In genomic region chr10:103493362-103493871, GRCh38 we compare ENCODE assay signal across 8 cellular contexts. TPM values are rescaled to one million over a fixed set of nuclear protein-coding genes. Genes with fewer than 3 reads are reported as not detected.
DNase-seq lines count a peak whose midpoint lies in the region; FAIRE-seq and TF ChIP-seq lines count a peak whose summit lies in the region.

Gene NEURL1 (plus strand): TSS chr10:103493705. CDS start chr10:103494388, 683 bp downstream.

- intact Hi-C loops in Caco-2 (cut with micrococcal nuclease; ENCODE audit: unreplicated experiment), result loop anchor here (5.0 kb wide), 1 partner anchor 84 kb away; no protein-coding TSS in a partner anchor

- CTCF ChIA-PET in Caco-2 (lab: Charles Lee), result interaction anchor here (0.7 to 1.5 kb wide), 4 partner anchors 9 to 100 kb away, joined by 3 to 6 read pairs (median 3); no protein-coding TSS in a partner anchor

- no TSS peak for BruUV-seq in Caco-2 (replicated peaks; lab: Mats Ljungman, UMichigan)

- no peak within 1 kb of the TSS for H3K27ac Mint-ChIP-seq in Caco-2 (ENCODE audit: unreplicated experiment)

- no peaks in the 10 kb centered on the region for H3K36me3 Mint-ChIP-seq in Caco-2 (ENCODE audit: insufficient read depth, unreplicated experiment)

- peaks cover 14% of the 10 kb centered on the region for H3K4me1 Mint-ChIP-seq in Caco-2 (ENCODE audit: low read depth, unreplicated experiment)

- TF ChIP-seq CTCF in Caco-2 (IDR thresholded peaks at IDR 0.05; ENCODE audit: insufficient read depth in 1 of 2, low read depth in 1 of 2, low read length in 1 of 2, severe bottlenecking in 1 of 2, unreplicated experiment in 1 of 2), result no peak

- H3K9me3 Mint-ChIP-seq in Caco-2 (ENCODE audit: unreplicated experiment), result no peaks in the 10 kb centered on the region

- H3K9me3 ChIP-seq in Caco-2 (no peaks in the 10 kb centered on the region), adipocyte (ENCODE audit: control insufficient read depth, low read length) (no peaks in the 10 kb centered on the region), iPS-18c (ENCODE audit: control insufficient read depth, insufficient read depth, low read length) (no peaks in the 10 kb centered on the region), skeletal muscle satellite cell (replicated peaks; ENCODE audit: low read length) (no peaks in the 10 kb centered on the region)

- H3K4me3 ChIP-seq in Caco-2 (ENCODE audit: low read depth, low read length), result peak within 1 kb of the TSS; percentile 47
- peak within 1 kb of the TSS; percentile 68 for H3K4me3 ChIP-seq in adipocyte (ENCODE audit: low read length)
- H3K4me3 ChIP-seq in iPS-18c (ENCODE audit: insufficient read depth, low read depth, low read length), result peak within 1 kb of the TSS; percentile 62
- H3K4me3 ChIP-seq in skeletal muscle satellite cell (ENCODE audit: low read length), result peak within 1 kb of the TSS; percentile 63

- H3K4me1 ChIP-seq in Caco-2 (peaks cover 23% of the 10 kb centered on the region), adipocyte (ENCODE audit: control insufficient read depth, insufficient read depth, low read length) (peaks cover 11% of the 10 kb centered on the region), skeletal muscle satellite cell (ENCODE audit: control insufficient read depth, insufficient read depth, low read length) (peaks cover 23% of the 10 kb centered on the region)

- no peaks in the 10 kb centered on the region for H3K36me3 ChIP-seq in Caco-2 (ENCODE audit: control insufficient read depth, insufficient read depth, low read length)
- H3K36me3 ChIP-seq in adipocyte (ENCODE audit: control insufficient read depth, insufficient read depth, low read length, severe bottlenecking), result no peaks in the 10 kb centered on the region
- no peaks in the 10 kb centered on the region for H3K36me3 ChIP-seq in skeletal muscle satellite cell (ENCODE audit: insufficient read depth, low read length)

- H3K27me3 Mint-ChIP-seq in Caco-2 (ENCODE audit: insufficient read depth, unreplicated experiment), result peaks cover 3% of the 10 kb centered on the region

- no peak within 1 kb of the TSS for H3K9ac ChIP-seq in adipocyte (ENCODE audit: low read length)
- H3K9ac ChIP-seq in skeletal muscle satellite cell (ENCODE audit: low read depth, low read length), result no peak within 1 kb of the TSS

- peak within 1 kb of the TSS; percentile 89 for H3K4me2 ChIP-seq in skeletal muscle satellite cell (ENCODE audit: low read length)

- H3K27me3 ChIP-seq in Caco-2 (replicated peaks; ENCODE audit: control insufficient read depth, insufficient read depth, low read length), result peaks cover 3% of the 10 kb centered on the region
- peaks cover 37% of the 10 kb centered on the region for H3K27me3 ChIP-seq in adipocyte (replicated peaks; ENCODE audit: control insufficient read depth, insufficient read depth, low read length)
- H3K27me3 ChIP-seq in skeletal muscle satellite cell (ENCODE audit: control insufficient read depth, insufficient read depth, low read length), result peaks cover 50% of the 10 kb centered on the region

- no peak for DNase-seq in Caco-2
- peak; percentile 39 for DNase-seq in M059J (ENCODE audit: low read depth)
- DNase-seq in adipocyte (ENCODE audit: low read depth), result peak; percentile 61
- no peak for DNase-seq in H4 (ENCODE audit: low spot score)
- DNase-seq in UCSD-AML1 (lab: John Stamatoyannopoulos, UW; ENCODE audit: unreplicated experiment), result no peak
- DNase-seq in HTR-8/SVneo (ENCODE audit: insufficient read length, low spot score), result no peak

- no peak for FAIRE-seq in HTR-8/SVneo (lab: Jason Lieb, UNC)

- POLR2A ChIA-PET in Caco-2 (lab: Charles Lee), result interaction anchor here (0.5 kb wide), 1 partner anchor 49 kb away, joined by 3 read pairs; no protein-coding TSS in a partner anchor

- H3K4me3 Mint-ChIP-seq in Caco-2 (ENCODE audit: unreplicated experiment), result peak within 1 kb of the TSS; percentile 68

RNA-seq across cellular contexts. Expression of gene NEURL1, which starts in this region (rescaled TPM):
- total RNA-seq in Caco-2 (2022), result 0.84 and 0.91 TPM in 2 replicates
- 4.5 and 19.9 TPM in 2 replicates for total RNA-seq in M059J (2014; rRNA removed; shearing (Covaris generic))
- 0.25 and 0.66 TPM in 2 replicates for total RNA-seq in skeletal muscle satellite cell (2012; rRNA removed)
- total RNA-seq in H4 (2014; rRNA removed; shearing (Covaris generic)), result 0.10 and 0.72 TPM in 2 replicates

Comparison
In these comparisons a context has a peak if more than half of its experiments do, and no peak if none do; other contexts are left out.
1. DNase-seq: peak in M059J (single experiment) and adipocyte (single experiment); none in Caco-2 (0 of 2), H4 (single experiment), UCSD-AML1 (single experiment) and HTR-8/SVneo (single experiment).
2. Peak in every context shown above with its lines, with median percentiles within 50 percentile points of each other: H3K4me3 ChIP-seq.